In the genomic region with DNA sequence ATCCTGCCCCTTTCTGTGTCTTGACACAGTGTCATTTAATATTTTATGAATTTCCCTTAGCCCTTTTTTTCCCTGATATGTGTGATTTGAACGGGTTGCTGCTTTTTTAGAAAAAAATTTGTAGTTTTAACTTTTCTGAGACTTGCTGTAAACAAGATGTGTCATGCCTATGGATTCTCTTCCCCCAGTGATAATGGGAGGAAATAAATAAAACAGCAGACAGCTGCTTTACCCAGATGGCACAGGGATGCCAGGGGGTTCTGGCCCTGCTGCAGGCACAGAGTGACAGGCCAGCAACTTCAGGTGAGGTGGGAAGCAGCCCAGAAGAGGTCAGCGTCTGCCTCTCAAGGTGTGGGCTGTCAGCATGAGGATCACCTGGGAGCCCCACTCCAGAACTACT, we compare ENCODE assay signal across 20 cellular contexts.
DNase-seq lines count a peak whose midpoint lies in the region; ATAC-seq, FAIRE-seq and TF ChIP-seq lines count a peak whose summit lies in the region.
"Had no signal": no experiment of that assay in that cellular context is flagged by ENCODE, and none has a peak within 500 bp of the region (broad histone marks: within the 10 kb centered on the region; RNA-seq: fewer than 3 reads in every experiment).

No MANE protein-coding gene starts in this region.

- H3K27ac ChIP-seq in BLaER1 treated with 17β-estradiol and CSF1 and Interleukin-3, amounts not matched to agents 10 nM and 100 nM, result no peak overlapping the region
- H3K27ac ChIP-seq in MM.1S (ENCODE audit: low read length) (peak overlapping the region; percentile 48; the same call in 1 of the 2 replicates), GM12878 (ENCODE audit: control insufficient read depth, insufficient read depth) (no peak overlapping the region; the same call in 1 of the 2 replicates), small intestine (ENCODE audit: low read depth in 1 of 2, low read length in 1 of 2) (no peak overlapping the region)
- H3K27ac ChIP-seq: Peyer's patch had no signal

- TF ChIP-seq EP300 in GM12878 (IDR thresholded peaks at IDR 0.05; ENCODE audit: borderline replicate concordance in 1 of 2, control insufficient read depth in 1 of 2, low read depth in 2 of 2, low read length in 2 of 2), result no peak

- H2AFZ ChIP-seq in MM.1S (ENCODE audit: low read length), result no peak overlapping the region
- H2AFZ ChIP-seq in GM12878 (ENCODE audit: control insufficient read depth, low read depth, low read length), result no peak overlapping the region

- no peak overlapping the region for H3K9ac ChIP-seq in BLaER1 treated with 17β-estradiol and CSF1 and Interleukin-3, amounts not matched to agents 10 nM and 100 nM
- H3K9ac ChIP-seq in MM.1S (ENCODE audit: low read length) (no peak overlapping the region), GM12878 (ENCODE audit: control insufficient read depth, insufficient read depth, low read length) (no peak overlapping the region)

- H3K9me2 ChIP-seq in MM.1S (replicated peaks; ENCODE audit: insufficient read depth, low read length), result no peaks in the 10 kb centered on the region

- peaks cover 21 to 40% (median 30%) of the 10 kb centered on the region in 10 experiments for H3K4me1 ChIP-seq in BLaER1 treated with 17β-estradiol and CSF1 and Interleukin-3, amounts not matched to agents 10 nM and 100 nM
- H3K4me1 ChIP-seq in MM.1S (ENCODE audit: low read length) (peaks cover 22% of the 10 kb centered on the region), GM12878 (ENCODE audit: control insufficient read depth, insufficient read depth, low read length) (peaks cover 40% of the 10 kb centered on the region), small intestine (ENCODE audit: control insufficient read depth in 2 of 2, insufficient read depth in 1 of 2, low read depth in 1 of 2, low read length in 1 of 2) (no peaks in the 10 kb centered on the region)
- H3K4me1 ChIP-seq: Caco-2, Peyer's patch had no signal

- POLR2A ChIA-PET in GM12878 (lab: Charles Lee), result no interaction called here

- peak; percentile 15 for DNase-seq in AG08395 (ENCODE audit: low spot score)
- no peak for DNase-seq in MM.1S
- DNase-seq in GM12878 (ENCODE audit: low read depth, low spot score), result no peak
- DNase-seq in DMS153 (lab: John Stamatoyannopoulos, UW), result no peak
- no peak for DNase-seq in DMS114 treated with DMSO at 0.1 percent for 48 hours (lab: John Stamatoyannopoulos, UW; ENCODE audit: unreplicated experiment)
- no peak for DNase-seq in small intestine
- DNase-seq: Caco-2; CD4-positive, alpha-beta memory T cell; DMS53; EL; GF-D8; NCI-H1105; NCI-H146; NCI-H2081; NCI-H446 treated with DMSO at 0.1 percent for 48 hours; Peyer's patch had no signal

- no peak for TF ChIP-seq CTCF in MM.1S (IDR thresholded peaks at IDR 0.05; ENCODE audit: low read length)
- TF ChIP-seq CTCF in GM12878 (IDR thresholded peaks at IDR 0.05 in 2 of 3, conservative IDR thresholded peaks at IDR 0.05 in 1 of 3; ENCODE audit: control insufficient read depth in 2 of 3, extremely low read depth in 1 of 3, insufficient read depth in 1 of 3, low read depth in 3 of 3, low read length in 3 of 3), result no peak

- SMC1A ChIA-PET in GM12878 (lab: Charles Lee; ENCODE audit: uncharacterized antibody, unreplicated experiment), result no interaction called here

- 0% methylated on average over 2 of the region's 2 CpGs for WGBS in GM12878 (ENCODE audit: insufficient coverage, insufficient replicate concordance, low lambda C conversion rate, missing lambda C conversion rate)
- WGBS in small intestine, 3 donors, result 56 to 81% (median 60%) methylated on average over 2 of the region's 2 CpGs

- H3F3A ChIP-seq in MM.1S (ENCODE audit: insufficient read depth, low read length), result peaks cover 15% of the 10 kb centered on the region

- RAD21 ChIA-PET in GM12878 (lab: Charles Lee; ENCODE audit: unreplicated experiment), result no interaction called here

- H3K27me3 ChIP-seq in BLaER1 treated with 17β-estradiol and CSF1 and Interleukin-3, amounts not matched to agents 10 nM and 100 nM, result no peaks in the 10 kb centered on the region
- H3K27me3 ChIP-seq in MM.1S (replicated peaks; ENCODE audit: insufficient read depth, low read length) (peaks cover 18% of the 10 kb centered on the region), GM12878 (replicated peaks in 1 of 2; ENCODE audit: control insufficient read depth in 2 of 2, insufficient read depth in 2 of 2, low read length in 1 of 2) (no peaks in the 10 kb centered on the region; a peak in 2 of 4 replicates), small intestine (ENCODE audit: control insufficient read depth in 2 of 2, insufficient read depth in 2 of 2, low read length in 2 of 2) (no peaks in the 10 kb centered on the region)
- H3K27me3 ChIP-seq: Peyer's patch had no signal

- no peak overlapping the region for H3K4me3 ChIP-seq in BLaER1 treated with 17β-estradiol and CSF1 and Interleukin-3, amounts not matched to agents 10 nM and 100 nM
- H3K4me3 ChIP-seq in MM.1S (ENCODE audit: low read length), result no peak overlapping the region; the same call in 1 of the 2 replicates
- H3K4me3 ChIP-seq in GM12878, result no peak overlapping the region
- H3K4me3 ChIP-seq in small intestine (ENCODE audit: low read depth in 1 of 2, low read length in 2 of 2), result no peak overlapping the region
- H3K4me3 ChIP-seq: Peyer's patch had no signal

- H4K20me1 ChIP-seq in BLaER1 treated with 17β-estradiol and CSF1 and Interleukin-3, amounts not matched to agents 10 nM and 100 nM, result no peaks in the 10 kb centered on the region
- no peaks in the 10 kb centered on the region for H4K20me1 ChIP-seq in MM.1S (ENCODE audit: insufficient read depth, low read length)
- H4K20me1 ChIP-seq in GM12878 (ENCODE audit: control insufficient read depth, insufficient read depth), result no peaks in the 10 kb centered on the region

- no peaks in the 10 kb centered on the region for H3K36me3 ChIP-seq in BLaER1 treated with 17β-estradiol and CSF1 and Interleukin-3, amounts not matched to agents 10 nM and 100 nM
- H3K36me3 ChIP-seq in MM.1S (replicated peaks; ENCODE audit: insufficient read depth, low read length) (no peaks in the 10 kb centered on the region), GM12878 (ENCODE audit: control insufficient read depth in 2 of 2, insufficient read depth in 2 of 2, low read length in 1 of 2) (no peaks in the 10 kb centered on the region), small intestine (ENCODE audit: control insufficient read depth in 2 of 2, insufficient read depth in 2 of 2, low read length in 2 of 2) (no peaks in the 10 kb centered on the region)
- H3K36me3 ChIP-seq: Peyer's patch had no signal

- no peak for TF ChIP-seq POLR2A in GM12878 (IDR thresholded peaks at IDR 0.05; ENCODE audit: low read depth, low read length)

- ATAC-seq in GM12878, result no peak
- ATAC-seq: SK-N-SH treated with all-trans-retinoic acid at 6 μM for 48 hours had no signal

- no peaks in the 10 kb centered on the region for H3K79me2 ChIP-seq in MM.1S (ENCODE audit: low read length)
- no peaks in the 10 kb centered on the region for H3K79me2 ChIP-seq in GM12878 (ENCODE audit: control insufficient read depth, insufficient read depth, low read length)

- in situ Hi-C loops in GM12878 (cut with MboI), result no loop called here

- TF ChIP-seq RAD21 in GM12878 (IDR thresholded peaks at IDR 0.05; ENCODE audit: insufficient read depth, low read depth, low read length), result no peak

- intact Hi-C loops in GM12878 (cut with micrococcal nuclease; ENCODE audit: unreplicated experiment), result no loop called here

- CTCF ChIA-PET in GM12878 (lab: Yijun Ruan, JAX), result interaction anchor here (3.6 kb wide), 1 partner anchor 17 kb away, joined by 21 read pairs; no protein-coding TSS in a partner anchor

- no TSS peak for BruUV-seq in GM12878 (replicated peaks; lab: Mats Ljungman, UMichigan)

- FAIRE-seq in GM12878 (lab: Jason Lieb, UNC) (no peak), small intestine (lab: Jason Lieb, UNC) (no peak)
- FAIRE-seq: A204.1, H54 had no signal

- H3K9me3 ChIP-seq in BLaER1 treated with 17β-estradiol and CSF1 and Interleukin-3, amounts not matched to agents 10 nM and 100 nM (replicated peaks in 1 of 11), result no peaks in the 10 kb centered on the region
- no peaks in the 10 kb centered on the region for H3K9me3 ChIP-seq in MM.1S (replicated peaks; ENCODE audit: insufficient read depth, low read length)
- no peaks in the 10 kb centered on the region for H3K9me3 ChIP-seq in GM12878 (replicated peaks; ENCODE audit: control insufficient read depth, insufficient read depth, low read length)
- H3K9me3 ChIP-seq in small intestine (ENCODE audit: control insufficient read depth, low read depth), result no peaks in the 10 kb centered on the region
- H3K9me3 ChIP-seq: Caco-2, Peyer's patch had no signal

- H3K4me2 ChIP-seq in BLaER1 treated with 17β-estradiol and CSF1 and Interleukin-3, amounts not matched to agents 10 nM and 100 nM, result peak overlapping the region in 8 of 11 experiments; percentile 15 to 69 (median 58); a peak in 8 of 22 replicates
- H3K4me2 ChIP-seq in MM.1S (ENCODE audit: low read depth, low read length) (peak overlapping the region; percentile 79), GM12878 (ENCODE audit: control insufficient read depth, insufficient read depth) (peak overlapping the region; percentile 76; the same call in 1 of the 2 replicates)

TF ChIP-seq in GM12878, 131 proteins besides CTCF, POLR2A, EP300 and RAD21:
- TF ChIP-seq SUZ12 (IDR thresholded peaks at IDR 0.05; ENCODE audit: unreplicated experiment), result no peak
- no peak for TF ChIP-seq ZNF622 (IDR thresholded peaks at IDR 0.05)
- no peak for TF ChIP-seq IRF4 (IDR thresholded peaks at IDR 0.05; ENCODE audit: low read depth, low read length)
- no peak for TF ChIP-seq SP1 (IDR thresholded peaks at IDR 0.05; ENCODE audit: low read depth, low read length)
- TF ChIP-seq HCFC1 (IDR thresholded peaks at IDR 0.05; ENCODE audit: low read length), result no peak
- no peak for TF ChIP-seq STAT1 (conservative IDR thresholded peaks at IDR 0.05)
- TF ChIP-seq PKNOX1 (IDR thresholded peaks at IDR 0.05), result no peak
- no peak for TF ChIP-seq ZBED1 (IDR thresholded peaks at IDR 0.05; ENCODE audit: borderline replicate concordance)
